In genomic region chr1:203153989-203154821, GRCh38 we compare ENCODE assay signal across 11 cellular contexts. TPM values are rescaled to one million over a fixed set of nuclear protein-coding genes. Genes with fewer than 3 reads are reported as not detected.
DNase-seq lines count a peak whose midpoint lies in the region; ATAC-seq and TF ChIP-seq lines count a peak whose summit lies in the region.
"Had no signal": no experiment of that assay in that cellular context is flagged by ENCODE, and none has a peak within 500 bp of the region (broad histone marks: within the 10 kb centered on the region; RNA-seq: fewer than 3 reads in every experiment).

No MANE protein-coding gene starts in this region.

- TSS peak; percentile 73 for BruUV-seq in PC-9 (replicated peaks; lab: Mats Ljungman, UMichigan)

- DNase-seq in ELF-1 (ENCODE audit: low read depth, low spot score), result peak; percentile 88
- DNase-seq in PC-9, result peak; percentile 71 to 90
- peak; percentile 59 for DNase-seq in endodermal cell
- no peak for DNase-seq in omental fat pad (ENCODE audit: low spot score)
- DNase-seq in esophagus squamous epithelium (lab: John Stamatoyannopoulos, UW), result no peak
- DNase-seq in MM.1S, result no peak
- DNase-seq in mucosa of descending colon, result no peak
- DNase-seq: activated T-cell treated with anti-CD3 and anti-CD28 coated beads, Interleukin-2, amount 50 U/mL, for 4 hours; NCI-H1092 had no signal

- no peak overlapping the region for H3K9ac ChIP-seq in endodermal cell (ENCODE audit: extremely low read depth, low read length, poor library complexity, severe bottlenecking)
- no peak overlapping the region for H3K9ac ChIP-seq in MM.1S (ENCODE audit: low read length)

- H3K4me1 ChIP-seq in PC-9 (replicated peaks; ENCODE audit: insufficient read depth), result peaks cover 70% of the 10 kb centered on the region
- peaks cover 19% of the 10 kb centered on the region for H3K4me1 ChIP-seq in endodermal cell (ENCODE audit: control insufficient read depth, insufficient read depth, low read length)
- H3K4me1 ChIP-seq in esophagus squamous epithelium, result peaks cover 0 to 23% (median 3%) of the 10 kb centered on the region in 3 donors
- H3K4me1 ChIP-seq in MM.1S (ENCODE audit: low read length), result no peaks in the 10 kb centered on the region
- H3K4me1 ChIP-seq in mucosa of descending colon (ENCODE audit: low read depth), result peaks cover 6% of the 10 kb centered on the region

- peaks cover 18% of the 10 kb centered on the region for H3K36me3 ChIP-seq in PC-9 (ENCODE audit: low read depth)
- no peaks in the 10 kb centered on the region for H3K36me3 ChIP-seq in endodermal cell (ENCODE audit: control insufficient read depth, insufficient read depth, low read length)
- no peaks in the 10 kb centered on the region for H3K36me3 ChIP-seq in esophagus squamous epithelium
- no peaks in the 10 kb centered on the region for H3K36me3 ChIP-seq in MM.1S (replicated peaks; ENCODE audit: insufficient read depth, low read length)
- no peaks in the 10 kb centered on the region for H3K36me3 ChIP-seq in mucosa of descending colon (ENCODE audit: low read depth)

- TF ChIP-seq CTCF in PC-9 (conservative IDR thresholded peaks at IDR 0.05), result no peak
- TF ChIP-seq CTCF in endodermal cell (conservative IDR thresholded peaks at IDR 0.05), result no peak
- TF ChIP-seq CTCF in omental fat pad (IDR thresholded peaks at IDR 0.05), result no peak
- TF ChIP-seq CTCF in esophagus squamous epithelium (IDR thresholded peaks at IDR 0.05), result no peak
- no peak for TF ChIP-seq CTCF in MM.1S (IDR thresholded peaks at IDR 0.05; ENCODE audit: low read length)
- no peak for TF ChIP-seq CTCF in mucosa of descending colon (IDR thresholded peaks at IDR 0.05)

- H3F3A ChIP-seq in PC-9 (ENCODE audit: insufficient read depth, low read depth), result peaks cover 65% of the 10 kb centered on the region
- no peaks in the 10 kb centered on the region for H3F3A ChIP-seq in MM.1S (ENCODE audit: insufficient read depth, low read length)

- POLR2A ChIA-PET in PC-9 (lab: Charles Lee; ENCODE audit: unreplicated experiment), result interaction anchor here (0.5 kb wide), 1 partner anchor 1967 kb away, joined by 4 read pairs; no protein-coding TSS in a partner anchor

- H3K9me3 Mint-ChIP-seq in endodermal cell, result no peaks in the 10 kb centered on the region

- no peak overlapping the region for H3K27ac Mint-ChIP-seq in endodermal cell

- no peaks in the 10 kb centered on the region for H3K27me3 ChIP-seq in PC-9 (ENCODE audit: insufficient read depth, low read depth)
- no peaks in the 10 kb centered on the region for H3K27me3 ChIP-seq in endodermal cell (ENCODE audit: control insufficient read depth, insufficient read depth, low read length, poor library complexity, severe bottlenecking)
- peaks cover 0 to 20% (median 0%) of the 10 kb centered on the region in 4 donors for H3K27me3 ChIP-seq in esophagus squamous epithelium
- no peaks in the 10 kb centered on the region for H3K27me3 ChIP-seq in MM.1S (replicated peaks; ENCODE audit: insufficient read depth, low read length)

- H3K4me3 ChIP-seq in PC-9, result peak overlapping the region; percentile 36; the same call in 1 of the 2 replicates
- H3K4me3 ChIP-seq in endodermal cell (ENCODE audit: low read length), result no peak overlapping the region
- no peak overlapping the region for H3K4me3 ChIP-seq in esophagus squamous epithelium
- H3K4me3 ChIP-seq in MM.1S (ENCODE audit: low read length), result no peak overlapping the region
- H3K4me3 ChIP-seq in mucosa of descending colon, result no peak overlapping the region

- no peaks in the 10 kb centered on the region for H3K36me3 Mint-ChIP-seq in endodermal cell (ENCODE audit: low read depth)

- H3K27ac ChIP-seq in PC-9 (peak overlapping the region; percentile 83), endodermal cell (ENCODE audit: low read depth, low read length) (no peak overlapping the region), esophagus squamous epithelium (no peak overlapping the region), MM.1S (ENCODE audit: low read length) (no peak overlapping the region)

- H3K4me3 Mint-ChIP-seq in endodermal cell, result no peak overlapping the region
- H3K4me3 Mint-ChIP-seq: activated T-cell treated with anti-CD3 and anti-CD28 coated beads, Interleukin-2, amount 50 U/mL, for 4 hours had no signal

- intact Hi-C loops in PC-9 (cut with micrococcal nuclease; ENCODE audit: unreplicated experiment), result loop anchor here (1.0 to 2.0 kb wide), 2 partner anchors 19 to 26 kb away; no protein-coding TSS in a partner anchor
- intact Hi-C loops in esophagus squamous epithelium (cut with DNase I), result no loop called here
- intact Hi-C loops in mucosa of descending colon (cut with DNase I, micrococcal nuclease), result no loop called here

- H2AFZ ChIP-seq in PC-9, result no peak overlapping the region
- no peak overlapping the region for H2AFZ ChIP-seq in MM.1S (ENCODE audit: low read length)

- ATAC-seq in omental fat pad (ENCODE audit: low FRiP score) (peak; percentile 46), GM19023 (IDR thresholded peaks at IDR 0.05; ENCODE audit: unreplicated experiment) (no peak), mucosa of descending colon (no peak)
- ATAC-seq: activated T-cell treated with anti-CD3 and anti-CD28 coated beads, Interleukin-2, amount 50 U/mL, for 4 hours had no signal

- no peaks in the 10 kb centered on the region for H3K9me2 ChIP-seq in PC-9 (ENCODE audit: insufficient read depth)
- no peaks in the 10 kb centered on the region for H3K9me2 ChIP-seq in MM.1S (replicated peaks; ENCODE audit: insufficient read depth, low read length)

- peaks cover 4% of the 10 kb centered on the region for H3K27me3 Mint-ChIP-seq in endodermal cell (ENCODE audit: insufficient read depth)

- no peak for TF ChIP-seq POLR2A in esophagus squamous epithelium (IDR thresholded peaks at IDR 0.05)

- peaks cover 8% of the 10 kb centered on the region for H3K9me3 ChIP-seq in PC-9 (ENCODE audit: insufficient read depth, low read depth)
- H3K9me3 ChIP-seq in endodermal cell (ENCODE audit: control insufficient read depth, low read length), result peaks cover 9% of the 10 kb centered on the region
- H3K9me3 ChIP-seq in esophagus squamous epithelium, result peaks cover 0 to 6% (median 4%) of the 10 kb centered on the region in 3 donors
- H3K9me3 ChIP-seq in MM.1S (replicated peaks; ENCODE audit: insufficient read depth, low read length), result no peaks in the 10 kb centered on the region
- no peaks in the 10 kb centered on the region for H3K9me3 ChIP-seq in mucosa of descending colon

- WGBS in endodermal cell (ENCODE audit: insufficient coverage in 1 of 2, insufficient read length in 1 of 2), 2 experiments, result 84 to 85% methylated on average over 6 to 13 of the region's 13 CpGs
- 51 to 68% methylated on average over 10 to 12 of the region's 13 CpGs for WGBS in esophagus squamous epithelium, 2 donors

- H3K79me2 ChIP-seq in PC-9 (ENCODE audit: low read depth), result peaks cover 13% of the 10 kb centered on the region
- no peaks in the 10 kb centered on the region for H3K79me2 ChIP-seq in MM.1S (ENCODE audit: low read length)

- H3K4me2 ChIP-seq in PC-9 (peak overlapping the region; percentile 78), MM.1S (ENCODE audit: low read depth, low read length) (no peak overlapping the region)

- CTCF ChIA-PET in PC-9 (lab: Charles Lee), result interaction anchor here (0.6 to 1.5 kb wide), 3 partner anchors 28 to 288 kb away, joined by 3 to 17 read pairs (median 4); no protein-coding TSS in a partner anchor

- H4K20me1 ChIP-seq in PC-9 (ENCODE audit: insufficient read depth) (no peaks in the 10 kb centered on the region), MM.1S (ENCODE audit: insufficient read depth, low read length) (no peaks in the 10 kb centered on the region)

- H3K4me1 Mint-ChIP-seq in endodermal cell, result peaks cover 57% of the 10 kb centered on the region

RNA-seq across cellular contexts. Expression of gene MYBPH, which starts 21.4 kb away (rescaled TPM):
- total RNA-seq in PC-9 (2021) (not detected in 2 replicates), endodermal cell (not detected), omental fat pad (under 1 TPM in 1 of 4 donors, not detected in 3; 0.37 TPM), esophagus squamous epithelium (not detected), mucosa of descending colon (not detected)
- polyA plus RNA-seq in endodermal cell (2013, experiment 1 of 2), result not detected
- not detected for polyA plus RNA-seq in endodermal cell (2013, experiment 2 of 2)
- total RNA-seq: activated T-cell treated with anti-CD3 and anti-CD28 coated beads, Interleukin-2, amount 50 U/mL, for 4 hours; cerebellum had no signal

RNA-seq across cellular contexts. Expression of gene ADORA1, which starts 26.7 kb away (rescaled TPM):
- total RNA-seq in PC-9 (2021) (5.9 and 8.3 TPM in 2 replicates), endodermal cell (1 to 10 TPM; 2.0 to 2.1 TPM), omental fat pad (1 to 10 TPM; 1.4 to 4.3 (median 2.6) TPM), esophagus squamous epithelium (1 to 10 TPM in 1 of 4 donors, under 1 TPM in 2, not detected in 1; 0.64 to 1.7 (median 0.66) TPM), mucosa of descending colon (1 to 10 TPM in 1 of 3 donors, under 1 TPM in 2; 0.53 to 1.3 (median 0.78) TPM)
- 4.3 TPM for polyA plus RNA-seq in endodermal cell (2013, experiment 1 of 2)
- polyA plus RNA-seq in endodermal cell (2013, experiment 2 of 2), result 4.1 TPM

RNA-seq across cellular contexts. Expression of gene CHI3L1, which starts 32.3 kb away (rescaled TPM):
- total RNA-seq in PC-9 (2021) (not detected in 2 replicates), endodermal cell (1 to 10 TPM in 1 of 2 donors, under 1 TPM in 1; 0.18 to 1.1 TPM), omental fat pad (100 to 1,000 TPM in 2 of 4 donors, 10 to 100 TPM in 1, under 1 TPM in 1; 0.47 to 338 (median 124) TPM), esophagus squamous epithelium (10 to 100 TPM in 2 of 4 donors, 1 to 10 TPM in 1, under 1 TPM in 1; 0.38 to 10.9 (median 9.1) TPM), mucosa of descending colon (10 to 100 TPM in 1 of 3 donors, 1 to 10 TPM in 1, under 1 TPM in 1; 0.58 to 10.8 (median 1.8) TPM)
- 0.71 TPM for polyA plus RNA-seq in endodermal cell (2013, experiment 1 of 2)
- 1.3 TPM for polyA plus RNA-seq in endodermal cell (2013, experiment 2 of 2)
- total RNA-seq: activated T-cell treated with anti-CD3 and anti-CD28 coated beads, Interleukin-2, amount 50 U/mL, for 4 hours had no signal

Comparison
In these comparisons a context has a peak if more than half of its experiments do, and no peak if none do; other contexts are left out.
1. DNase-seq: peak in ELF-1 (single experiment), PC-9 (2 of 2) and endodermal cell (single experiment); none in omental fat pad (single experiment), esophagus squamous epithelium (single experiment), MM.1S (single experiment) and mucosa of descending colon (0 of 3).